20 cellular contexts compared by ENCODE assay signal in the genomic region with DNA sequence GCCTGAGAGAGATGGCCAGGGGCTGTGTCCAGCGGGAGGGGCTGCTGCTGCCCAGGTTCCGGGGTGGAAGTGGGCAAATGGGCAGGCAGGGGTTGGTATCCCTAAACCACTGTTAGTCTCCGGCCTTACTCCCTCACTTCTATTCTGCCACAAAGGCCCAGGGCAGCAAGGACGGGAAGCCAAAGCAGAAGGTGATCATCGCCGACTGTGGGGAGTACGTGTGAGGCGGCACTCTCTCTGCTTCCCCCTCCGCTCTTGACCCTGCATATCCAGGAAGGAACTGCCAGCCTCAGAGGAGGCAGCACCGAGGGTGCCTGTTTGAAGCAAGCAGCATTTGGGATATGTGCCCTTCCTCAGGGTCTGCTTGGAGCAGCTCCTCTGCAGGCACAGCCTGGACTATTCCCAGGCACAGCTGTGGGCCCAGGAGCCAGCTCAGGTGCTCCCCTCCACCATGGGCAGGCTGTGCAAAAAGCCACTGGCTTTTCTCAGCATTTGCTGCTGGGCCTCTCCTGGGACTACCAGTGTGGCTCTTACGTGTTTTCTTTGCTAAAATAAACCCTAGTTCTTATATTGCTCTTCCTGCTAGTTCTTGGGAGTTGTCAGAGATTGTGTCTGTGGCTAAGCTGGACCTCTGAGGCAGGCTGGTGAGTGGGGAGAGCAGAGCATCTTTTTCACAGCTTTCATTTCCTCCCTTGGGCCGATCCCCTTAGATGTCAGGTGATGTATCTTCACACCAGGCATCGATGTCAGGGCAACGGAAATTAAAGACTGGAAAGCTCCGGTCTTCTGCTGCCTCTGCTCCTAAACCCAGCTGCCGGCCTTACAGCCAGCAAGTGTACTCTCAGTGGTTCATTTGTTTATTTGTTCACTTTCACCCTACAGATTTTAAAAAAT. TPM values are rescaled to one million over a fixed set of nuclear protein-coding genes. Genes with fewer than 3 reads are reported as not detected.
A peak's percentile ranks its signal among the peaks of the same experiment; 100 is the strongest.
DNase-seq lines count a peak whose midpoint lies in the region; ATAC-seq, FAIRE-seq and TF ChIP-seq lines count a peak whose summit lies in the region.
"Had no signal": no experiment of that assay in that cellular context is flagged by ENCODE, and none has a peak within 500 bp of the region (broad histone marks: within the 10 kb centered on the region; RNA-seq: fewer than 3 reads in every experiment).

No MANE protein-coding gene starts in this region.

- BruUV-seq in Panc1 (replicated peaks; lab: Mats Ljungman, UMichigan) (TSS peak; percentile 53), endothelial cell of umbilical vein (replicated peaks; lab: Mats Ljungman, UMichigan) (TSS peak; percentile 33)

- dilution Hi-C loops in endothelial cell of umbilical vein (cut with MboI; ENCODE audit: extremely low pct_ligation_motif_present, low sequenced_read_pairs), result no loop called here

- no peak for TF ChIP-seq CTCF in Panc1 (IDR thresholded peaks at IDR 0.05)
- no peak for TF ChIP-seq CTCF in endothelial cell of umbilical vein (IDR thresholded peaks at IDR 0.05; ENCODE audit: extremely low read depth in 1 of 2, insufficient read depth in 1 of 2, low read depth in 1 of 2, low read length in 2 of 2)

- in situ Hi-C loops in Panc1 (cut with HindIII; ENCODE audit: low pct_unique_long_range_greater_than_20kb, low sequenced_read_pairs), result no loop called here

- H3K27me3 ChIP-seq in Panc1 (ENCODE audit: control insufficient read depth, insufficient read depth, low read length), result no peaks in the 10 kb centered on the region
- H3K27me3 ChIP-seq in endothelial cell of umbilical vein (ENCODE audit: control insufficient read depth in 2 of 2, insufficient read depth in 2 of 2, low read length in 2 of 2), result no peaks in the 10 kb centered on the region
- H3K27me3 ChIP-seq: foreskin keratinocyte had no signal

- no peak for FAIRE-seq in endothelial cell of umbilical vein (lab: Jason Lieb, UNC)
- FAIRE-seq: GM12892 had no signal

- H3K4me1 ChIP-seq in Panc1 (ENCODE audit: control insufficient read depth, insufficient read depth, low read length), result no peaks in the 10 kb centered on the region
- H3K4me1 ChIP-seq in endothelial cell of umbilical vein (ENCODE audit: control insufficient read depth, extremely low read depth, insufficient read depth, low read length), result no peaks in the 10 kb centered on the region
- H3K4me1 ChIP-seq: foreskin keratinocyte had no signal

- H3K9me3 ChIP-seq in Panc1 (ENCODE audit: control insufficient read depth, insufficient read depth, low read depth, low read length) (no peaks in the 10 kb centered on the region), endothelial cell of umbilical vein (replicated peaks; ENCODE audit: control insufficient read depth, insufficient read depth, low read length) (no peaks in the 10 kb centered on the region)

- H3K9me1 ChIP-seq in endothelial cell of umbilical vein (replicated peaks; ENCODE audit: control insufficient read depth, extremely low read depth, insufficient read depth, low read length), result no peaks in the 10 kb centered on the region

- H3K27ac ChIP-seq in Panc1 (ENCODE audit: low read length) (no peak overlapping the region), endothelial cell of umbilical vein (ENCODE audit: insufficient read depth, low read depth, low read length) (no peak overlapping the region)
- H3K27ac ChIP-seq: foreskin keratinocyte had no signal

- peaks cover 6% of the 10 kb centered on the region for H3K36me3 ChIP-seq in Panc1 (ENCODE audit: control insufficient read depth, insufficient read depth, low read length)
- H3K36me3 ChIP-seq in endothelial cell of umbilical vein (ENCODE audit: control insufficient read depth in 2 of 2, extremely low read depth in 1 of 2, insufficient read depth in 2 of 2, low read length in 2 of 2), result peaks cover 14 to 47% of the 10 kb centered on the region in 2 experiments

- CTCF ChIA-PET in Panc1 (lab: Charles Lee) (no interaction called here), endothelial cell of umbilical vein (lab: Charles Lee) (interaction anchor here (1.1 kb wide), 1 partner anchor 15 kb away, joined by 3 read pairs; a partner anchor contains a TSS)

- POLR2A ChIA-PET in Panc1 (lab: Charles Lee), result interaction anchor here (0.5 kb wide), 1 partner anchor 167 kb away, joined by 3 read pairs; no protein-coding TSS in a partner anchor
- POLR2A ChIA-PET in endothelial cell of umbilical vein (lab: Charles Lee), result no interaction called here

- no peak overlapping the region for H3K4me2 ChIP-seq in endothelial cell of umbilical vein (ENCODE audit: insufficient read depth, low read length)

- H2AFZ ChIP-seq in endothelial cell of umbilical vein (ENCODE audit: low read depth, low read length), result no peak overlapping the region

- no peaks in the 10 kb centered on the region for H4K20me1 ChIP-seq in endothelial cell of umbilical vein (replicated peaks; ENCODE audit: control insufficient read depth, extremely low read depth, insufficient read depth, low read length)

- ATAC-seq in Panc1 (no peak; the same call in 1 of the 2 replicates), HG03025 (IDR thresholded peaks at IDR 0.05; ENCODE audit: low FRiP score, unreplicated experiment) (no peak)
- ATAC-seq: foreskin keratinocyte had no signal

- no peak overlapping the region for H3K9ac ChIP-seq in endothelial cell of umbilical vein (replicated peaks; ENCODE audit: extremely low read depth, insufficient read depth, low read length)

- intact Hi-C loops in Panc1 (cut with micrococcal nuclease; ENCODE audit: unreplicated experiment) (no loop called here), endothelial cell of umbilical vein (cut with micrococcal nuclease) (no loop called here)

- H3K4me3 ChIP-seq in Panc1 (ENCODE audit: low read depth in 2 of 2, low read length in 2 of 2) (no peak overlapping the region), endothelial cell of umbilical vein (replicated peaks in 1 of 3; ENCODE audit: insufficient read depth in 1 of 3, low read depth in 1 of 3, low read length in 3 of 3) (no peak overlapping the region)
- H3K4me3 ChIP-seq: lung had no signal

- no peaks in the 10 kb centered on the region for H3K79me2 ChIP-seq in endothelial cell of umbilical vein (ENCODE audit: control insufficient read depth, insufficient read depth, low read length)

- DNase-seq in NCI-H1092 (lab: John Stamatoyannopoulos, UW) (peak; percentile 100), Panc1 (ENCODE audit: low read depth, low spot score) (no peak), endothelial cell of umbilical vein (ENCODE audit: low read depth, low spot score) (no peak), ureter (ENCODE audit: low spot score) (peak; percentile 39), H4 (ENCODE audit: low spot score) (no peak), nucleus accumbens (lab: John Stamatoyannopoulos, UW) (no peak)
- DNase-seq: activated CD4-positive, alpha-beta T cell treated with anti-CD3 and anti-CD28 coated beads, Interleukin-2, amount 50 U/mL, for 48 hours; activated CD4-positive, CD25-positive, alpha-beta regulatory T cell; CD8-positive, alpha-beta memory T cell; DMS79; erythroblast; foreskin keratinocyte; hypothalamus; Kasumi-1; NCI-H1105; T-helper 9 cell had no signal

- TF ChIP-seq POLR2A in endothelial cell of umbilical vein (IDR thresholded peaks at IDR 0.05; ENCODE audit: low read depth, low read length), result no peak

TF ChIP-seq in endothelial cell of umbilical vein, 7 proteins besides CTCF, POLR2A, EP300 and RAD21 (continues in another document):
- TF ChIP-seq, protein P1, sequence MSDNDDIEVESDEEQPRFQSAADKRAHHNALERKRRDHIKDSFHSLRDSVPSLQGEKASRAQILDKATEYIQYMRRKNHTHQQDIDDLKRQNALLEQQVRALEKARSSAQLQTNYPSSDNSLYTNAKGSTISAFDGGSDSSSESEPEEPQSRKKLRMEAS (IDR thresholded peaks at IDR 0.05; ENCODE audit: insufficient read depth, insufficient read length), result no peak
- TF ChIP-seq FOS (IDR thresholded peaks at IDR 0.05; ENCODE audit: borderline replicate concordance, insufficient read depth, low read length), result no peak

RNA-seq across cellular contexts. Expression of a gene that starts 14.7 kb away (rescaled TPM):
- 53.0 TPM for total RNA-seq in Panc1 (2021; ENCODE audit: unreplicated experiment)
- polyA plus RNA-seq in Panc1 (2012; ENCODE audit: insufficient read length), result 67.5 TPM
- total RNA-seq in endothelial cell of umbilical vein, result 42.6 and 44.4 TPM in 2 replicates
- 55.7 and 74.9 TPM in 2 replicates for polyA plus RNA-seq in endothelial cell of umbilical vein
- 65.7 and 73.5 TPM in 2 replicates for polyA plus RNA-seq in endothelial cell of umbilical vein (2011; cell fraction: cytosol; rRNA removed)
- polyA plus RNA-seq in endothelial cell of umbilical vein (2011; cell fraction: nucleus; rRNA removed), result 41.0 and 42.9 TPM in 2 replicates
- polyA plus RNA-seq in endothelial cell of umbilical vein (2012), result 44.2 and 48.1 TPM in 2 replicates
- 30.0 and 31.7 TPM in 2 replicates for polyA minus RNA-seq in endothelial cell of umbilical vein
- polyA minus RNA-seq in endothelial cell of umbilical vein (2011; cell fraction: cytosol; rRNA and poly(A)+ RNA removed), result 14.7 TPM
- polyA minus RNA-seq in endothelial cell of umbilical vein (2011; cell fraction: nucleus; rRNA and poly(A)+ RNA removed), result 12.0 and 13.5 TPM in 2 replicates
- total RNA-seq in ureter, result 62.4 TPM
- 43.7 and 49.4 TPM in 2 replicates for total RNA-seq in H4 (2014; rRNA removed; shearing (Covaris generic))

RNA-seq across cellular contexts. Expression of a gene that starts 17.8 kb away (rescaled TPM):
- total RNA-seq in Panc1 (2021; ENCODE audit: unreplicated experiment) (1.9 TPM), endothelial cell of umbilical vein (0.48 and 0.60 TPM in 2 replicates), ureter (1.1 TPM)
- polyA plus RNA-seq in Panc1 (2012; ENCODE audit: insufficient read length), result 1.3 TPM
- polyA plus RNA-seq in endothelial cell of umbilical vein, result 0.84 and 1.0 TPM in 2 replicates
- 0.50 and 0.76 TPM in 2 replicates for polyA plus RNA-seq in endothelial cell of umbilical vein (2011; cell fraction: cytosol; rRNA removed)
- polyA plus RNA-seq in endothelial cell of umbilical vein (2011; cell fraction: nucleus; rRNA removed), result 0.45 and 0.62 TPM in 2 replicates
- 1.4 and 1.6 TPM in 2 replicates for polyA plus RNA-seq in endothelial cell of umbilical vein (2012)
- polyA minus RNA-seq in endothelial cell of umbilical vein, result 0.40 TPM in 1 of 2 replicates, not detected in the other
- not detected for polyA minus RNA-seq in endothelial cell of umbilical vein (2011; cell fraction: cytosol; rRNA and poly(A)+ RNA removed)
- 0.63 TPM in 1 of 2 replicates, not detected in the other for polyA minus RNA-seq in endothelial cell of umbilical vein (2011; cell fraction: nucleus; rRNA and poly(A)+ RNA removed)
- total RNA-seq in H4 (2014; rRNA removed; shearing (Covaris generic)), result 0.35 TPM in 1 of 2 replicates, not detected in the other
- total RNA-seq: skeletal muscle tissue had no signal
- polyA plus RNA-seq: CD8-positive, alpha-beta memory T cell had no signal

RNA-seq across cellular contexts. Expression of a gene that starts 35.3 kb away (rescaled TPM):
- total RNA-seq in Panc1 (2021; ENCODE audit: unreplicated experiment), result 3.7 TPM
- 3.5 TPM for polyA plus RNA-seq in Panc1 (2012; ENCODE audit: insufficient read length)
- 0.07 TPM in 1 of 2 replicates, not detected in the other for total RNA-seq in endothelial cell of umbilical vein
- 0.03 TPM in 1 of 2 replicates, not detected in the other for polyA plus RNA-seq in endothelial cell of umbilical vein
- polyA plus RNA-seq in endothelial cell of umbilical vein (2011; cell fraction: cytosol; rRNA removed), result 0.01 and 0.03 TPM in 2 replicates
- polyA plus RNA-seq in endothelial cell of umbilical vein (2011; cell fraction: nucleus; rRNA removed), result not detected in 2 replicates
- polyA plus RNA-seq in endothelial cell of umbilical vein (2012), result 0.07 TPM in 2 replicates
- polyA minus RNA-seq in endothelial cell of umbilical vein, result not detected in 2 replicates
- 2.9 TPM for polyA minus RNA-seq in endothelial cell of umbilical vein (2011; cell fraction: cytosol; rRNA and poly(A)+ RNA removed)
- not detected in 2 replicates for polyA minus RNA-seq in endothelial cell of umbilical vein (2011; cell fraction: nucleus; rRNA and poly(A)+ RNA removed)
- total RNA-seq in ureter, result 3.7 TPM
- 0.08 and 0.19 TPM in 2 replicates for total RNA-seq in H4 (2014; rRNA removed; shearing (Covaris generic))

Comparison
In these comparisons a context has a peak if more than half of its experiments do, and no peak if none do; other contexts are left out.
1. DNase-seq: peak in NCI-H1092 (single experiment) and ureter (single experiment); none in Panc1 (single experiment), endothelial cell of umbilical vein (single experiment), H4 (single experiment) and nucleus accumbens (0 of 56).